1 cellular context compared by ENCODE assay signal in the genomic region with DNA sequence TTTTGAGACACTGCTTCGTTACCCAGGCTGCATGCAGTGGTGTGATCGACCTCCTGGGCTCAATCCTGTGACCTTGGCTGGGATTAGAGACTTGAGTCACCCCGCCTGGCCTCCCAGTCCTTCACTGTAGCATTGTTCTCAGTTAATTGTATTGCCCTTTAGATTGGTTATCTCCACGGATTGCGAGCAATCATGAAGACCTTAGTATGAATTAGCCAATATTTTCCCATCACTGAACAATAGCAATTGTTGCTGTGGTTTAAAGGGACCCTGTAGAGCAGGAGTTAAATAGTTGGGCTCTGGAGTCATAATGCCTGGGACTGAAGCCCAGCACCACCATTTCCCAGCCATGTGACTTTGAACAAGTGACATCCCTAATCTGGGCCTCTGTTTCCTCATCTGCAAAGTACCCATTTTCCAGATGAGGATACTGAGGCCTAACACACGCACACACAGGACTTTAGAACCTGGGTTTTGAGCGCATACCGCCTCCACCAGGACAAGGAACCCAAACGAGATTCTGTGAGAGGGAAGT.
TF ChIP-seq lines count a peak whose summit lies in the region.

No MANE protein-coding gene starts in this region.

TF ChIP-seq in HepG2, 621 proteins besides CTCF, POLR2A, EP300 and RAD21 (continued from another document):
- TF ChIP-seq LRRFIP1 (CRISPR knock-in tag; conservative IDR thresholded peaks at IDR 0.05) = no peak
- TF ChIP-seq ATF3 (CRISPR knock-in tag; IDR thresholded peaks at IDR 0.05) = peak; percentile 18; the same call in 1 of the 2 replicates
- 0 out of 2 replicates have a peak, but pooled peaks have one; percentile 48 for TF ChIP-seq HMG20A (CRISPR knock-in tag; IDR thresholded peaks at IDR 0.05; ENCODE audit: borderline replicate concordance)
- 0 out of 2 replicates have a peak, but pooled peaks have one; percentile 20 for TF ChIP-seq YEATS2 (CRISPR knock-in tag; IDR thresholded peaks at IDR 0.05; ENCODE audit: borderline replicate concordance)
- peak; percentile 59; the same call in 1 of the 2 replicates for TF ChIP-seq PITX1 (CRISPR knock-in tag; IDR thresholded peaks at IDR 0.05)
- peak; percentile 54; the same call in 1 of the 2 replicates for TF ChIP-seq NR2F2 (IDR thresholded peaks at IDR 0.05; ENCODE audit: borderline replicate concordance, low read depth)
- no peak for TF ChIP-seq ZNF205 (CRISPR knock-in tag; IDR thresholded peaks at IDR 0.05)
- TF ChIP-seq SOX6 (IDR thresholded peaks at IDR 0.05) = peak; percentile 93; the same call in 1 of the 2 replicates
- TF ChIP-seq SOX6 (CRISPR knock-in tag; IDR thresholded peaks at IDR 0.05) = peak; percentile 94
- TF ChIP-seq KDM1A (CRISPR knock-in tag; IDR thresholded peaks at IDR 0.05) = peak; percentile 95
- TF ChIP-seq IKZF4 (CRISPR knock-in tag; IDR thresholded peaks at IDR 0.05; ENCODE audit: borderline replicate concordance, low read depth, not compliant biosample characterization) = no peak
- TF ChIP-seq ZNF124 (CRISPR knock-in tag; IDR thresholded peaks at IDR 0.05) = no peak
- no peak for TF ChIP-seq MAZ (IDR thresholded peaks at IDR 0.05; ENCODE audit: borderline replicate concordance, low read depth, low read length)
- TF ChIP-seq MAZ (CRISPR knock-in tag; IDR thresholded peaks at IDR 0.05; ENCODE audit: low read depth) = no peak
- TF ChIP-seq ZNF230 (CRISPR knock-in tag; IDR thresholded peaks at IDR 0.05) = no peak
- peak; percentile 51; the same call in 1 of the 2 replicates for TF ChIP-seq GATAD2A (CRISPR knock-in tag; IDR thresholded peaks at IDR 0.05)
- TF ChIP-seq KAT7 (CRISPR knock-in tag; IDR thresholded peaks at IDR 0.05; ENCODE audit: borderline replicate concordance) = no peak
- TF ChIP-seq ZNF800 (CRISPR knock-in tag; IDR thresholded peaks at IDR 0.05) = no peak
- no peak for TF ChIP-seq PCBP2 (optimal IDR thresholded peaks at IDR 0.05; ENCODE audit: low read depth, low read length, poor library complexity, severe bottlenecking)
- TF ChIP-seq TOE1 (CRISPR knock-in tag; IDR thresholded peaks at IDR 0.05) = no peak
- peak; percentile 90 for TF ChIP-seq ZMYM3 (CRISPR knock-in tag; IDR thresholded peaks at IDR 0.05)
- no peak for TF ChIP-seq ARNT (IDR thresholded peaks at IDR 0.05)
- no peak for TF ChIP-seq RORA (CRISPR knock-in tag; IDR thresholded peaks at IDR 0.05)
- no peak for TF ChIP-seq YY1 (IDR thresholded peaks at IDR 0.05; ENCODE audit: insufficient read depth, insufficient replicate concordance, low read depth, low read length)
- no peak for TF ChIP-seq ZNF362 (CRISPR knock-in tag; IDR thresholded peaks at IDR 0.05; ENCODE audit: borderline replicate concordance)
- peak; percentile 98 for TF ChIP-seq CHD4 (IDR thresholded peaks at IDR 0.05; ENCODE audit: borderline replicate concordance, low read length)
- peak; percentile 83 for TF ChIP-seq FOSL2 (CRISPR knock-in tag; IDR thresholded peaks at IDR 0.05)
- peak; percentile 47 for TF ChIP-seq RARA (CRISPR knock-in tag; IDR thresholded peaks at IDR 0.05)
- peak; percentile 60; the same call in 1 of the 2 replicates for TF ChIP-seq HMG20B (CRISPR knock-in tag; conservative IDR thresholded peaks at IDR 0.05)
- TF ChIP-seq ZNF629 (CRISPR knock-in tag; conservative IDR thresholded peaks at IDR 0.05) = peak; percentile 98
- TF ChIP-seq NCOA2 (CRISPR knock-in tag; IDR thresholded peaks at IDR 0.05) = 0 out of 2 replicates have a peak, but pooled peaks have one; percentile 29
- TF ChIP-seq, protein P1, sequence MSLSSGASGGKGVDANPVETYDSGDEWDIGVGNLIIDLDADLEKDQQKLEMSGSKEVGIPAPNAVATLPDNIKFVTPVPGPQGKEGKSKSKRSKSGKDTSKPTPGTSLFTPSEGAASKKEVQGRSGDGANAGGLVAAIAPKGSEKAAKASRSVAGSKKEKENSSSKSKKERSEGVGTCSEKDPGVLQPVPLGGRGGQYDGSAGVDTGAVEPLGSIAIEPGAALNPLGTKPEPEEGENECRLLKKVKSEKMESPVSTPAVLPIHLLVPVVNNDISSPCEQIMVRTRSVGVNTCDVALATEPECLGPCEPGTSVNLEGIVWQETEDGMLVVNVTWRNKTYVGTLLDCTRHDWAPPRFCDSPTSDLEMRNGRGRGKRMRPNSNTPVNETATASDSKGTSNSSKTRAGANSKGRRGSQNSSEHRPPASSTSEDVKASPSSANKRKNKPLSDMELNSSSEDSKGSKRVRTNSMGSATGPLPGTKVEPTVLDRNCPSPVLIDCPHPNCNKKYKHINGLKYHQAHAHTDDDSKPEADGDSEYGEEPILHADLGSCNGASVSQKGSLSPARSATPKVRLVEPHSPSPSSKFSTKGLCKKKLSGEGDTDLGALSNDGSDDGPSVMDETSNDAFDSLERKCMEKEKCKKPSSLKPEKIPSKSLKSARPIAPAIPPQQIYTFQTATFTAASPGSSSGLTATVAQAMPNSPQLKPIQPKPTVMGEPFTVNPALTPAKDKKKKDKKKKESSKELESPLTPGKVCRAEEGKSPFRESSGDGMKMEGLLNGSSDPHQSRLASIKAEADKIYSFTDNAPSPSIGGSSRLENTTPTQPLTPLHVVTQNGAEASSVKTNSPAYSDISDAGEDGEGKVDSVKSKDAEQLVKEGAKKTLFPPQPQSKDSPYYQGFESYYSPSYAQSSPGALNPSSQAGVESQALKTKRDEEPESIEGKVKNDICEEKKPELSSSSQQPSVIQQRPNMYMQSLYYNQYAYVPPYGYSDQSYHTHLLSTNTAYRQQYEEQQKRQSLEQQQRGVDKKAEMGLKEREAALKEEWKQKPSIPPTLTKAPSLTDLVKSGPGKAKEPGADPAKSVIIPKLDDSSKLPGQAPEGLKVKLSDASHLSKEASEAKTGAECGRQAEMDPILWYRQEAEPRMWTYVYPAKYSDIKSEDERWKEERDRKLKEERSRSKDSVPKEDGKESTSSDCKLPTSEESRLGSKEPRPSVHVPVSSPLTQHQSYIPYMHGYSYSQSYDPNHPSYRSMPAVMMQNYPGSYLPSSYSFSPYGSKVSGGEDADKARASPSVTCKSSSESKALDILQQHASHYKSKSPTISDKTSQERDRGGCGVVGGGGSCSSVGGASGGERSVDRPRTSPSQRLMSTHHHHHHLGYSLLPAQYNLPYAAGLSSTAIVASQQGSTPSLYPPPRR (CRISPR knock-in tag; IDR thresholded peaks at IDR 0.05; ENCODE audit: borderline replicate concordance) = peak; percentile 64; the same call in 1 of the 2 replicates
- TF ChIP-seq ZIK1 (CRISPR knock-in tag; IDR thresholded peaks at IDR 0.05; ENCODE audit: borderline replicate concordance, low read depth) = no peak
- no peak for TF ChIP-seq ELF1 (CRISPR knock-in tag; IDR thresholded peaks at IDR 0.05)
- TF ChIP-seq DNMT3B (CRISPR knock-in tag; conservative IDR thresholded peaks at IDR 0.05) = no peak
- TF ChIP-seq ZNF12 (CRISPR knock-in tag; IDR thresholded peaks at IDR 0.05) = no peak
- no peak for TF ChIP-seq CENPX (CRISPR knock-in tag; IDR thresholded peaks at IDR 0.05)
- TF ChIP-seq CCDC6 (CRISPR knock-in tag; IDR thresholded peaks at IDR 0.05) = no peak
- TF ChIP-seq ZNF143 (CRISPR knock-in tag; IDR thresholded peaks at IDR 0.05) = no peak
TF ChIP-seq in HepG2: peak in this region for 37.
